17 cellular contexts compared by ENCODE assay signal in the genomic region with DNA sequence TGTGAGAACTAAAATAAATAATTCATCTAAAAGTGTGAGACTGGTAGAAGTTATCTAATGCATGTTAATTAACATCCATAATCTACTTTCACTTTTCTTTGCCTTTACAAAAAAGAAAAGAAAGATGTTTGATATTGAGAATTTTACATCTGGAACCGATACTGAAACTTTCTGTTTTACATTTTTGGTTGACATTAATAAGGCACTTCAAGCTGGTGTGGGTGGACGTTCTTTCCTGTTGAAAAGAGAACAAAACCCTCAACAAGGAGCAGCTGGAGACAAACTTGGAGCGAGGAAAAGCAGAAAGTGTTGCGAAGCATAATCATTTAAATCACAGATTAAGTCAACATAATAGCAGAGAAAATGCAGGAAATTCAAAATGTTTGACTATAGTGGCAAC.
DNase-seq lines count a peak whose midpoint lies in the region; ATAC-seq, FAIRE-seq and TF ChIP-seq lines count a peak whose summit lies in the region.
"Had no signal": no experiment of that assay in that cellular context is flagged by ENCODE, and none has a peak within 500 bp of the region (broad histone marks: within the 10 kb centered on the region; RNA-seq: fewer than 3 reads in every experiment).

No MANE protein-coding gene starts in this region.

- no peak overlapping the region for H3K27ac ChIP-seq in ACC112 (ENCODE audit: low read depth, low read length)
- H3K27ac ChIP-seq: brain microvascular endothelial cell, parathyroid adenoma, SJCRH30, testis had no signal

- H3K27me3 ChIP-seq in ACC112 (ENCODE audit: insufficient read depth, low read length): no peaks in the 10 kb centered on the region
- H3K27me3 ChIP-seq: brain microvascular endothelial cell, SJCRH30, testis had no signal

- peak overlapping the region; percentile 55 for H3K4me3 ChIP-seq in ACC112 (ENCODE audit: low read depth, low read length)
- H3K4me3 ChIP-seq in choroid plexus epithelial cell (ENCODE audit: low read depth, low read length): peak overlapping the region; percentile 46
- H3K4me3 ChIP-seq: mucosa of descending colon, SJCRH30, testis had no signal

- ATAC-seq in GM21390 (IDR thresholded peaks at IDR 0.05; ENCODE audit: unreplicated experiment) (peak; percentile 91), HG03442 (IDR thresholded peaks at IDR 0.05; ENCODE audit: unreplicated experiment) (peak; percentile 77), GM19455 (IDR thresholded peaks at IDR 0.05; ENCODE audit: unreplicated experiment) (no peak)
- ATAC-seq: mucosa of descending colon had no signal

- no peaks in the 10 kb centered on the region for H3K79me2 ChIP-seq in ACC112 (ENCODE audit: control insufficient read depth, insufficient read depth, low read length, unreplicated experiment)
- H3K79me2 ChIP-seq: parathyroid adenoma had no signal

- no peaks in the 10 kb centered on the region for H3K36me3 ChIP-seq in ACC112 (ENCODE audit: insufficient read depth, low read length)
- H3K36me3 ChIP-seq: brain microvascular endothelial cell, SJCRH30 had no signal

- peak; percentile 22 for DNase-seq in choroid plexus epithelial cell (ENCODE audit: low read depth)
- no peak for DNase-seq in DMS 273 treated with DMSO at 0.1 percent for 48 hours (lab: John Stamatoyannopoulos, UW)
- no peak for DNase-seq in HTR-8/SVneo (ENCODE audit: insufficient read length, low spot score)
- no peak for DNase-seq in NCI-H1105 treated with DMSO at 0.1 percent for 48 hours (lab: John Stamatoyannopoulos, UW)
- DNase-seq: activated effector memory CD4-positive, alpha-beta T cell treated with anti-CD3 and anti-CD28 coated beads, Interleukin-2, amount 50 U/mL, for 16 hours; brain microvascular endothelial cell; kidney; mucosa of descending colon; NCI-H2171; SJCRH30; stimulated activated CD4-positive, alpha-beta T cell treated with anti-CD3 and anti-CD28 coated beads, Interleukin-15, amount 100 ng/mL, for 24 hours; testis had no signal

- TF ChIP-seq CTCF in choroid plexus epithelial cell (conservative IDR thresholded peaks at IDR 0.05; ENCODE audit: low read depth, low read length): no peak

- H3K4me1 ChIP-seq in ACC112 (ENCODE audit: control insufficient read depth, insufficient read depth, low read length, unreplicated experiment): peaks cover 3% of the 10 kb centered on the region
- H3K4me1 ChIP-seq: parathyroid adenoma, SJCRH30, testis had no signal

- no peak for FAIRE-seq in HTR-8/SVneo (lab: Jason Lieb, UNC)

- peak overlapping the region; percentile 52 for H2AFZ ChIP-seq in ACC112 (ENCODE audit: low read length, unreplicated experiment)
- H2AFZ ChIP-seq: parathyroid adenoma had no signal
